Comparison of ENCODE assay signal across 27 cellular contexts in genomic region chr11:70472240-70472639, GRCh38.
"Had no signal": no experiment of that assay in that cellular context is flagged by ENCODE, and none has a peak within 500 bp of the region (broad histone marks: within the 10 kb centered on the region; RNA-seq: fewer than 3 reads in every experiment).

No MANE protein-coding gene starts in this region.

- H3K9me3 ChIP-seq: colonic mucosa, gastrocnemius medialis had no signal

- H3K4me1 ChIP-seq: colonic mucosa had no signal

- H3K36me3 ChIP-seq: brain microvascular endothelial cell, colonic mucosa, gastrocnemius medialis, WERI-Rb-1 had no signal

- DNase-seq: activated B cell treated with CpG ODN at 0.5 μM for 24 hours; activated CD4-positive, alpha-beta memory T cell treated with anti-CD3 and anti-CD28 coated beads for 36 hours; activated CD4-positive, alpha-beta T cell treated with anti-CD3 and anti-CD28 coated beads, Interleukin-2, amount 10 ng/mL, durations not matched to agents 24 days and 14 days; activated CD8-positive, alpha-beta memory T cell treated with anti-CD3 and anti-CD28 coated beads, Interleukin-2, amount 10 ng/mL, durations not matched to agents 7 days and 5 days; activated CD8-positive, alpha-beta memory T cell treated with anti-CD3 and anti-CD28 coated beads, Interleukin-2, amount 50 U/mL, for 4 hours; activated CD8-positive, alpha-beta T cell treated with anti-CD3 and anti-CD28 coated beads, Interleukin-2, amount 10 ng/mL, durations not matched to agents 7 days and 5 days; activated gamma-delta T cell; activated naive CD4-positive, alpha-beta T cell; activated naive CD4-positive, alpha-beta T cell treated with anti-CD3 and anti-CD28 coated beads, Interleukin-2, amount 10 ng/mL, durations not matched to agents 7 days and 5 days; activated naive CD8-positive, alpha-beta T cell treated with anti-CD3 and anti-CD28 coated beads, Interleukin-2, amount 10 ng/mL, durations not matched to agents 7 days and 5 days; activated T-cell treated with anti-CD3 and anti-CD28 coated beads, Interleukin-2, amount 50 U/mL, for 1 hour; activated T-cell treated with anti-CD3 and anti-CD28 coated beads, Interleukin-2, amount 50 U/mL, for 72 hours; brain microvascular endothelial cell; caudate nucleus; colonic mucosa; effector CD8-positive, alpha-beta T cell; foreskin fibroblast; gastrocnemius medialis; glutamatergic neuron; T-helper 1 cell; T-helper 17 cell; T1000; WERI-Rb-1 had no signal

- H3K36me3 Mint-ChIP-seq: activated CD4-positive, alpha-beta memory T cell treated with anti-CD3 and anti-CD28 coated beads for 36 hours; activated CD8-positive, alpha-beta memory T cell treated with anti-CD3 and anti-CD28 coated beads, Interleukin-2, amount 10 ng/mL, durations not matched to agents 7 days and 5 days; activated naive CD4-positive, alpha-beta T cell treated with anti-CD3 and anti-CD28 coated beads, Interleukin-2, amount 10 ng/mL, durations not matched to agents 7 days and 5 days; activated naive CD4-positive, alpha-beta T cell treated with anti-CD3 and anti-CD28 coated beads, Interleukin-2, amount 50 U/mL, for 72 hours; activated naive CD8-positive, alpha-beta T cell treated with anti-CD3 and anti-CD28 coated beads, Interleukin-2, amount 10 ng/mL, durations not matched to agents 7 days and 5 days had no signal

- H3K4me3 Mint-ChIP-seq: activated B cell treated with CpG ODN at 0.5 μM for 24 hours; activated CD4-positive, alpha-beta memory T cell treated with anti-CD3 and anti-CD28 coated beads for 36 hours; activated CD4-positive, alpha-beta T cell treated with anti-CD3 and anti-CD28 coated beads, Interleukin-2, amount 10 ng/mL, durations not matched to agents 24 days and 14 days; activated CD8-positive, alpha-beta memory T cell treated with anti-CD3 and anti-CD28 coated beads, Interleukin-2, amount 10 ng/mL, durations not matched to agents 7 days and 5 days; activated CD8-positive, alpha-beta T cell treated with anti-CD3 and anti-CD28 coated beads, Interleukin-2, amount 10 ng/mL, durations not matched to agents 7 days and 5 days; activated naive CD4-positive, alpha-beta T cell treated with anti-CD3 and anti-CD28 coated beads, Interleukin-2, amount 10 ng/mL, durations not matched to agents 7 days and 5 days; activated naive CD8-positive, alpha-beta T cell treated with anti-CD3 and anti-CD28 coated beads, Interleukin-2, amount 10 ng/mL, durations not matched to agents 7 days and 5 days; activated T-cell treated with anti-CD3 and anti-CD28 coated beads, Interleukin-2, amount 50 U/mL, for 72 hours; T-helper 17 cell; T-helper 2 cell treated with Interferon-gamma antibody and Interleukin-4, amounts not matched to agents 5 μg/mL and 100 μg/mL, for 36 hours had no signal

- H3K27ac ChIP-seq: brain microvascular endothelial cell, colonic mucosa, gastrocnemius medialis, WERI-Rb-1 had no signal

- H3K27me3 ChIP-seq: brain microvascular endothelial cell, colonic mucosa, gastrocnemius medialis had no signal

- H3K27ac Mint-ChIP-seq: activated B cell treated with CpG ODN at 0.5 μM for 24 hours; activated CD4-positive, alpha-beta memory T cell treated with anti-CD3 and anti-CD28 coated beads for 36 hours; activated CD4-positive, alpha-beta T cell treated with anti-CD3 and anti-CD28 coated beads, Interleukin-2, amount 10 ng/mL, durations not matched to agents 24 days and 14 days; activated CD8-positive, alpha-beta memory T cell treated with anti-CD3 and anti-CD28 coated beads, Interleukin-2, amount 10 ng/mL, durations not matched to agents 7 days and 5 days; activated CD8-positive, alpha-beta T cell treated with anti-CD3 and anti-CD28 coated beads, Interleukin-2, amount 10 ng/mL, durations not matched to agents 7 days and 5 days; activated naive CD4-positive, alpha-beta T cell treated with anti-CD3 and anti-CD28 coated beads, Interleukin-2, amount 10 ng/mL, durations not matched to agents 7 days and 5 days; activated naive CD4-positive, alpha-beta T cell treated with anti-CD3 and anti-CD28 coated beads, Interleukin-2, amount 50 U/mL, for 72 hours; activated naive CD8-positive, alpha-beta T cell treated with anti-CD3 and anti-CD28 coated beads, Interleukin-2, amount 10 ng/mL, durations not matched to agents 7 days and 5 days; activated T-cell treated with anti-CD3 and anti-CD28 coated beads, Interleukin-2, amount 50 U/mL, for 72 hours; T-helper 2 cell treated with Interferon-gamma antibody and Interleukin-4, amounts not matched to agents 5 μg/mL and 100 μg/mL, for 36 hours had no signal

- H3K4me3 ChIP-seq: colonic mucosa, gastrocnemius medialis had no signal

- ATAC-seq: activated CD4-positive, CD25-positive, alpha-beta regulatory T cell treated with anti-CD3 and anti-CD28 coated beads, Interleukin-2, amount 50 U/mL, for 24 hours; activated CD8-positive, alpha-beta memory T cell treated with anti-CD3 and anti-CD28 coated beads, Interleukin-2, amount 10 ng/mL, durations not matched to agents 7 days and 5 days; activated CD8-positive, alpha-beta T cell treated with anti-CD3 and anti-CD28 coated beads, Interleukin-2, amount 10 ng/mL, durations not matched to agents 7 days and 5 days; activated naive CD4-positive, alpha-beta T cell treated with anti-CD3 and anti-CD28 coated beads, Interleukin-2, amount 50 U/mL, for 72 hours; activated T-cell treated with anti-CD3 and anti-CD28 coated beads, Interleukin-2, amount 50 U/mL, for 72 hours; esophagus mucosa; gastrocnemius medialis; T-helper 17 cell had no signal

- H3K9me3 Mint-ChIP-seq: activated B cell treated with CpG ODN at 0.5 μM for 24 hours; activated CD4-positive, alpha-beta memory T cell treated with anti-CD3 and anti-CD28 coated beads for 36 hours; activated CD4-positive, alpha-beta T cell treated with anti-CD3 and anti-CD28 coated beads, Interleukin-2, amount 10 ng/mL, durations not matched to agents 24 days and 14 days; activated naive CD4-positive, alpha-beta T cell treated with anti-CD3 and anti-CD28 coated beads, Interleukin-2, amount 10 ng/mL, durations not matched to agents 7 days and 5 days; activated naive CD4-positive, alpha-beta T cell treated with anti-CD3 and anti-CD28 coated beads, Interleukin-2, amount 50 U/mL, for 72 hours; activated naive CD8-positive, alpha-beta T cell treated with anti-CD3 and anti-CD28 coated beads, Interleukin-2, amount 10 ng/mL, durations not matched to agents 7 days and 5 days; activated T-cell treated with anti-CD3 and anti-CD28 coated beads, Interleukin-2, amount 50 U/mL, for 72 hours; T-helper 2 cell treated with Interferon-gamma antibody and Interleukin-4, amounts not matched to agents 5 μg/mL and 100 μg/mL, for 36 hours had no signal

- H3K27me3 Mint-ChIP-seq: activated B cell treated with CpG ODN at 0.5 μM for 24 hours had no signal

- H3K4me1 Mint-ChIP-seq: activated CD8-positive, alpha-beta memory T cell treated with anti-CD3 and anti-CD28 coated beads, Interleukin-2, amount 10 ng/mL, durations not matched to agents 7 days and 5 days; activated naive CD4-positive, alpha-beta T cell treated with anti-CD3 and anti-CD28 coated beads, Interleukin-2, amount 10 ng/mL, durations not matched to agents 7 days and 5 days; activated naive CD8-positive, alpha-beta T cell treated with anti-CD3 and anti-CD28 coated beads, Interleukin-2, amount 10 ng/mL, durations not matched to agents 7 days and 5 days had no signal
